In the genomic region with DNA sequence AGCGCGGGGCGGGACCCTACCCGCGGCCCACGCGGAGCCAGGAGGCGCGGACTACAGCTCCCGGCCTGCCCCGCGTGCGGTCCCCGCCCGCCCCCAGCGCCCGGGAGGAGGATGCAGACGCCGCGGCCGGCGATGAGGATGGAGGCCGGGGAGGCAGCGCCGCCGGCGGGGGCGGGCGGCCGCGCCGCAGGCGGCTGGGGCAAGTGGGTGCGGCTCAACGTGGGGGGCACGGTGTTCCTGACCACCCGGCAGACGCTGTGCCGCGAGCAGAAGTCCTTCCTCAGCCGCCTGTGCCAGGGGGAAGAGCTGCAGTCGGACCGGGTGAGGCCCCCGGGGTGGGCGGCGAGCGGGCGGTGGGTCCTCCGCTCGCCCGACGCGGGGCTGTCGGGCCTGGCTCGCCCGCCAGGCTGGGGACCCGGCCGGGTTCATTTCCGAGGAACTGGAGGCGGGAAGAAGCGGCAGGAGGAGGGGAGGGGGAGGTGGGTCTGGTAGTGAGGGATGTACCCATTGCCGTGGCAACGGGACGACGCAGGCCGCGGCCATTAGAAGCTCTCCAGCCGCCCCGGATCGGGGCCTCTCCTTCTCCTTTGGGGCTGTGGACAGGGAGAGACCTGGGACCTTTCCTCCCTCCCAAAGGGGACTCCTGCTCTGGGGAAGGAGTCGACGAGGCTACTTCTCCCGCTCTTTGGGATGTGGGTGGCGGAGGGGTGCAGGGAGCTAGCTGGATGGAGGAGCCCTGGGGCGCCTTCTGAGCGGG, we compare ENCODE assay signal across 8 cellular contexts. TPM values are rescaled to one million over a fixed set of nuclear protein-coding genes. Genes with fewer than 3 reads are reported as not detected.
A peak's percentile ranks its signal among the peaks of the same experiment; 100 is the strongest.
DNase-seq lines count a peak whose midpoint lies in the region; ATAC-seq, FAIRE-seq and TF ChIP-seq lines count a peak whose summit lies in the region.

A gene with protein sequence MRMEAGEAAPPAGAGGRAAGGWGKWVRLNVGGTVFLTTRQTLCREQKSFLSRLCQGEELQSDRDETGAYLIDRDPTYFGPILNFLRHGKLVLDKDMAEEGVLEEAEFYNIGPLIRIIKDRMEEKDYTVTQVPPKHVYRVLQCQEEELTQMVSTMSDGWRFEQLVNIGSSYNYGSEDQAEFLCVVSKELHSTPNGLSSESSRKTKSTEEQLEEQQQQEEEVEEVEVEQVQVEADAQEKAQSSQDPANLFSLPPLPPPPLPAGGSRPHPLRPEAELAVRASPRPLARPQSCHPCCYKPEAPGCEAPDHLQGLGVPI (plus strand): TSS at position 114 of the 757 bp plus-strand sequence. CDS start 19 bp downstream, at position 133.

- no peaks in the 10 kb centered on the region for H3K27me3 Mint-ChIP-seq in natural killer cell (ENCODE audit: low read depth in 2 of 2)
- H3K27me3 Mint-ChIP-seq in stimulated activated naive B cell treated with anti-CD40 and anti-IgM and Interleukin-4, amounts not matched to agents 10 μg/mL and 1 μg/mL and 100 μg/mL, for 72 hours, result no peaks in the 10 kb centered on the region

- ATAC-seq in HG03103 (IDR thresholded peaks at IDR 0.05; ENCODE audit: low read depth, unreplicated experiment), result peak; percentile 65
- ATAC-seq in natural killer cell, result peak; percentile 95 to 99 (median 99)
- peak; percentile 99 to 100 for ATAC-seq in stimulated activated naive B cell treated with anti-CD40 and anti-IgM and Interleukin-4, amounts not matched to agents 10 μg/mL and 1 μg/mL and 100 μg/mL, for 72 hours (replicated peaks)
- no peak for ATAC-seq in HG03139 (IDR thresholded peaks at IDR 0.05; ENCODE audit: unreplicated experiment)

- in situ Hi-C loops in GM13976 (cut with MboI; ENCODE audit: low sequenced_read_pairs, unreplicated experiment), result no loop called here

- peak within 1 kb of the TSS; percentile 82 for H3K4me3 Mint-ChIP-seq in natural killer cell
- peak within 1 kb of the TSS; percentile 78 to 85 for H3K4me3 Mint-ChIP-seq in stimulated activated naive B cell treated with anti-CD40 and anti-IgM and Interleukin-4, amounts not matched to agents 10 μg/mL and 1 μg/mL and 100 μg/mL, for 72 hours

- H3K4me1 Mint-ChIP-seq in natural killer cell, result peaks cover 0 to 9% of the 10 kb centered on the region in 2 donors
- peaks cover 12 to 24% of the 10 kb centered on the region in 2 donors for H3K4me1 Mint-ChIP-seq in stimulated activated naive B cell treated with anti-CD40 and anti-IgM and Interleukin-4, amounts not matched to agents 10 μg/mL and 1 μg/mL and 100 μg/mL, for 72 hours

- H3K9me3 Mint-ChIP-seq in natural killer cell, result no peaks in the 10 kb centered on the region
- no peaks in the 10 kb centered on the region for H3K9me3 Mint-ChIP-seq in stimulated activated naive B cell treated with anti-CD40 and anti-IgM and Interleukin-4, amounts not matched to agents 10 μg/mL and 1 μg/mL and 100 μg/mL, for 72 hours

- intact Hi-C loops in natural killer cell (cut with micrococcal nuclease), result no loop called here

- TF ChIP-seq CTCF in GM13976 (IDR thresholded peaks at IDR 0.05; ENCODE audit: borderline replicate concordance, control extremely low read depth, extremely low read depth, insufficient read depth, missing control alignments) (no peak), natural killer cell (IDR thresholded peaks at IDR 0.05) (no peak)

- H3K36me3 Mint-ChIP-seq in natural killer cell, result no peaks in the 10 kb centered on the region
- peaks cover 19 to 22% of the 10 kb centered on the region in 2 donors for H3K36me3 Mint-ChIP-seq in stimulated activated naive B cell treated with anti-CD40 and anti-IgM and Interleukin-4, amounts not matched to agents 10 μg/mL and 1 μg/mL and 100 μg/mL, for 72 hours

- H3K27ac Mint-ChIP-seq in natural killer cell, result peak within 1 kb of the TSS in 1 of 2 donors; percentile 38
- H3K27ac Mint-ChIP-seq in stimulated activated naive B cell treated with anti-CD40 and anti-IgM and Interleukin-4, amounts not matched to agents 10 μg/mL and 1 μg/mL and 100 μg/mL, for 72 hours, result peak within 1 kb of the TSS; percentile 83

- no peak for FAIRE-seq in RCC 7860 (lab: Jason Lieb, UNC)

- peak; percentile 98 for DNase-seq in GM13976 (ENCODE audit: low spot score)
- peak; percentile 12 for DNase-seq in RCC 7860 (ENCODE audit: low spot score)
- peak; percentile 48 to 70 for DNase-seq in activated T-helper 1 cell treated with anti-CD3 and anti-CD28 coated beads, Interleukin-2, amount 50 U/mL, for 16 hours (ENCODE audit: low read depth in 1 of 2, low spot score in 1 of 2)
- DNase-seq in fibroblast of peridontal ligament (ENCODE audit: extremely low read depth), result peak; percentile 44
- DNase-seq in natural killer cell, result peak; percentile 60
- peak; percentile 73 for DNase-seq in stimulated activated naive B cell treated with anti-CD40 and anti-IgM and Interleukin-4, amounts not matched to agents 10 μg/mL and 1 μg/mL and 100 μg/mL, for 72 hours

RNA-seq across cellular contexts. Expression of the gene that starts here (rescaled TPM):
- total RNA-seq in natural killer cell, result 10 to 100 TPM; 21.3 to 29.4 (median 22.9) TPM

Comparison
In these comparisons a context has a peak if more than half of its experiments do, and no peak if none do; other contexts are left out.
1. DNase-seq: peak in every context shown above with its lines; median percentile 98 in GM13976; 73 in stimulated activated naive B cell treated with anti-CD40 and anti-IgM and Interleukin-4, amounts not matched to agents 10 μg/mL and 1 μg/mL and 100 μg/mL, for 72 hours; 60 in natural killer cell; 59 in activated T-helper 1 cell treated with anti-CD3 and anti-CD28 coated beads, Interleukin-2, amount 50 U/mL, for 16 hours; 44 in fibroblast of peridontal ligament; 12 in RCC 7860.